1 cellular context compared by ENCODE assay signal in genomic region chr22:30438559-30438958, GRCh38.
TF ChIP-seq lines count a peak whose summit lies in the region.

No MANE protein-coding gene starts in this region.

TF ChIP-seq in K562, 482 proteins besides CTCF, POLR2A, EP300 and RAD21:
- TF ChIP-seq NR2C1 (IDR thresholded peaks at IDR 0.05), result peak; percentile 85
- TF ChIP-seq NR2C1 (tag; IDR thresholded peaks at IDR 0.05), result peak; percentile 86
- TF ChIP-seq NR2C2 (CRISPR knock-in tag; IDR thresholded peaks at IDR 0.05), result 0 out of 2 replicates have a peak, but pooled peaks have one; percentile 35
- peak; percentile 54; the same call in 1 of the 2 replicates for TF ChIP-seq NR2C2 (tag; IDR thresholded peaks at IDR 0.05)
- TF ChIP-seq L3MBTL2 (IDR thresholded peaks at IDR 0.05), result no peak
